20 cellular contexts compared by ENCODE assay signal in the genomic region with DNA sequence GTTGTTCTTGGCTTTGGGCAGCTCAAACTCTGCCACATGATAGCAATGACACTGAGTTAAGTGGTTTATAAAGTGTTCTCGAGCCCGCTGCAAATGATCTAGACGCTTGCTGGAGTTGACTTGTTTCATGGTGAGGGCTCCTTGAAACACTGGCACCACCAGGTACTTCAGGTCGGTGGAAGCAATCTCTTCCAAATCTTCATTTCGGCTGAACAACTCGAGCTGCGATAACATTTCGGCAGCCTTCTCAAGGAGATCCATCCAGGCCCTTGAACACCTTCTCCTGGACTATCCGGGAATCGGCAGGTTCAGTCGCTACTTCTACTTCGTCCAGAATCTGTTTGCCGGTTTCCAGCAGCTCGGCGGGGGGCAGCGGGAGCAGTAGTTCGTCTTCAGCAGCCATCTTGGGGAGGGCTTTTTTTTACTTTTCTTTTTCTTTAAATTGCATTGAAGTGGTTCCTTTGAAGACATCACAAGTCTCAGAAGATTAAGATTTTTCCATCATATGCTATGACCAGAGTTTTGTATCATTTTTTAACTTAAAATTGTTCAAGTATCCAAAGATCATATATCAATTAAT. TPM values are rescaled to one million over a fixed set of nuclear protein-coding genes. Genes with fewer than 3 reads are reported as not detected.
DNase-seq lines count a peak whose midpoint lies in the region; ATAC-seq and TF ChIP-seq lines count a peak whose summit lies in the region.
"Had no signal": no experiment of that assay in that cellular context is flagged by ENCODE, and none has a peak within 500 bp of the region (broad histone marks: within the 10 kb centered on the region; RNA-seq: fewer than 3 reads in every experiment).

No MANE protein-coding gene starts in this region.

- no peaks in the 10 kb centered on the region for H3K79me2 ChIP-seq in PC-9 (ENCODE audit: low read depth)

- DNase-seq in DMS79 (lab: John Stamatoyannopoulos, UW) (peak; percentile 87), NCI-H187 (lab: John Stamatoyannopoulos, UW) (peak; percentile 57 to 65), PC-9 (peak in 1 of 2 experiments; percentile 21), neuronal stem cell (ENCODE audit: low spot score) (no peak), left ventricle myocardium inferior (no peak), COLO668 (lab: John Stamatoyannopoulos, UW; ENCODE audit: unreplicated experiment) (no peak)
- DNase-seq: CD4-positive, CD25-positive, alpha-beta regulatory T cell; DND-41; GOT3; MM.1S; NCI-H1694; NCI-H2081 treated with DMSO at 0.1 percent for 48 hours; NCI-H446 treated with DMSO at 0.1 percent for 48 hours; NCI-H69; Peyer's patch; SIG-M5 had no signal

- no peak overlapping the region for H2BK15ac ChIP-seq in neuronal stem cell (ENCODE audit: low read length)

- no peak overlapping the region for H2AK5ac ChIP-seq in neuronal stem cell (ENCODE audit: low read depth, low read length)

- H3K27me3 ChIP-seq in PC-9 (ENCODE audit: insufficient read depth, low read depth): no peaks in the 10 kb centered on the region
- H3K27me3 ChIP-seq in neuronal stem cell (ENCODE audit: control insufficient read depth in 3 of 3, insufficient read depth in 3 of 3, low read depth in 1 of 3, low read length in 3 of 3): no peaks in the 10 kb centered on the region
- no peaks in the 10 kb centered on the region for H3K27me3 ChIP-seq in left ventricle myocardium inferior (ENCODE audit: low read depth)
- H3K27me3 ChIP-seq: Peyer's patch had no signal

- TSS peak; percentile 36 for BruUV-seq in PC-9 (replicated peaks; lab: Mats Ljungman, UMichigan)

- no peaks in the 10 kb centered on the region for H3K9me3 ChIP-seq in PC-9 (ENCODE audit: insufficient read depth, low read depth)
- H3K9me3 ChIP-seq in neuronal stem cell (replicated peaks in 1 of 2; ENCODE audit: control insufficient read depth in 2 of 2, insufficient read depth in 1 of 2, low read depth in 1 of 2, low read length in 2 of 2): no peaks in the 10 kb centered on the region
- H3K9me3 ChIP-seq in left ventricle myocardium inferior (replicated peaks): no peaks in the 10 kb centered on the region
- H3K9me3 ChIP-seq: Peyer's patch had no signal

- H3K4ac ChIP-seq in neuronal stem cell (ENCODE audit: low read length): no peak overlapping the region

- intact Hi-C loops in PC-9 (cut with micrococcal nuclease; ENCODE audit: unreplicated experiment) (no loop called here), left ventricle myocardium inferior (cut with micrococcal nuclease) (no loop called here)

- POLR2A ChIA-PET in PC-9 (lab: Charles Lee; ENCODE audit: unreplicated experiment): interaction anchor here (0.6 to 0.9 kb wide), 2 partner anchors 22 to 28 kb away, joined by 3 to 5 read pairs; a partner anchor contains a TSS

- no peak overlapping the region for H3K9ac ChIP-seq in neuronal stem cell (ENCODE audit: low read depth, low read length, poor library complexity)
- H3K9ac ChIP-seq: KMS-11 had no signal

- H3K4me3 ChIP-seq in PC-9: peak overlapping the region; percentile 57
- no peak overlapping the region for H3K4me3 ChIP-seq in neuronal stem cell (ENCODE audit: low read length in 2 of 2)
- H3K4me3 ChIP-seq in left ventricle myocardium inferior: no peak overlapping the region
- H3K4me3 ChIP-seq: Peyer's patch, SK-N-MC had no signal

- peak overlapping the region; percentile 95 for H3K4me2 ChIP-seq in PC-9
- no peak overlapping the region for H3K4me2 ChIP-seq in neuronal stem cell (ENCODE audit: insufficient read depth, low read length, poor library complexity, severe bottlenecking)
- H3K4me2 ChIP-seq: KMS-11 had no signal

- no CpG with 5 or more reads among the region's 17 CpGs for WGBS in neuronal stem cell (ENCODE audit: extremely low coverage in 2 of 2, insufficient read length in 2 of 2, insufficient replicate concordance in 1 of 2), 2 donors

- CTCF ChIA-PET in PC-9 (lab: Charles Lee): no interaction called here

- H4K91ac ChIP-seq in neuronal stem cell (ENCODE audit: low read depth, low read length, poor library complexity): no peak overlapping the region

- H2BK12ac ChIP-seq in neuronal stem cell (ENCODE audit: low read length): no peak overlapping the region

- no peak overlapping the region for H3K18ac ChIP-seq in neuronal stem cell (ENCODE audit: low read length)

- TF ChIP-seq CTCF in PC-9 (conservative IDR thresholded peaks at IDR 0.05): no peak
- TF ChIP-seq CTCF in left ventricle myocardium inferior (IDR thresholded peaks at IDR 0.05; ENCODE audit: borderline replicate concordance): no peak

- H3K36me3 ChIP-seq in PC-9 (ENCODE audit: low read depth) (no peaks in the 10 kb centered on the region), neuronal stem cell (replicated peaks in 1 of 2; ENCODE audit: control insufficient read depth in 2 of 2, insufficient read depth in 2 of 2, low read length in 2 of 2) (no peaks in the 10 kb centered on the region), left ventricle myocardium inferior (no peaks in the 10 kb centered on the region)
- H3K36me3 ChIP-seq: Peyer's patch had no signal

- no peak overlapping the region for H2BK120ac ChIP-seq in neuronal stem cell (ENCODE audit: low read depth, low read length)

- H2AFZ ChIP-seq in PC-9: peak overlapping the region; percentile 97
- peak overlapping the region; percentile 63 for H2AFZ ChIP-seq in neuronal stem cell (ENCODE audit: low read length)

- H4K8ac ChIP-seq in neuronal stem cell (ENCODE audit: low read depth, low read length): no peak overlapping the region

- peak overlapping the region; percentile 91 for H3K27ac ChIP-seq in PC-9
- H3K27ac ChIP-seq in neuronal stem cell (replicated peaks; ENCODE audit: low read length): no peak overlapping the region
- H3K27ac ChIP-seq in left ventricle myocardium inferior (replicated peaks): no peak overlapping the region
- H3K27ac ChIP-seq: KMS-11, Peyer's patch, SK-N-MC had no signal

- no peaks in the 10 kb centered on the region for H4K20me1 ChIP-seq in PC-9 (ENCODE audit: insufficient read depth)

- no peak for ATAC-seq in GM21576 (IDR thresholded peaks at IDR 0.05; ENCODE audit: unreplicated experiment)
- ATAC-seq: HCT116 had no signal

- H3K14ac ChIP-seq in neuronal stem cell (ENCODE audit: low read length): peak overlapping the region; percentile 89

- H3K23ac ChIP-seq in neuronal stem cell (ENCODE audit: low read depth, low read length, poor library complexity): no peak overlapping the region

- no peak overlapping the region for H2BK5ac ChIP-seq in neuronal stem cell (ENCODE audit: low read length)

- no peaks in the 10 kb centered on the region for H3K79me1 ChIP-seq in neuronal stem cell (ENCODE audit: low read depth, low read length)

- H3F3A ChIP-seq in PC-9 (ENCODE audit: insufficient read depth, low read depth): peaks cover 25% of the 10 kb centered on the region

- H3K4me1 ChIP-seq in PC-9 (replicated peaks; ENCODE audit: insufficient read depth) (peaks cover 29% of the 10 kb centered on the region), neuronal stem cell (ENCODE audit: control insufficient read depth in 2 of 2, insufficient read depth in 1 of 2, low read depth in 1 of 2, low read length in 2 of 2) (no peaks in the 10 kb centered on the region), left ventricle myocardium inferior (no peaks in the 10 kb centered on the region)
- H3K4me1 ChIP-seq: Peyer's patch had no signal

- H3K9me2 ChIP-seq in PC-9 (ENCODE audit: insufficient read depth): no peaks in the 10 kb centered on the region

RNA-seq across cellular contexts. Expression of a gene that starts 28.0 kb away (rescaled TPM):
- total RNA-seq in PC-9 (2021) (179 and 193 TPM in 2 replicates), left ventricle myocardium inferior (93.5 TPM)
- polyA plus RNA-seq in neuronal stem cell (2013, experiment 1 of 2): 345 TPM
- polyA plus RNA-seq in neuronal stem cell (2013, experiment 2 of 2): 337 TPM

RNA-seq across cellular contexts. Expression of a gene that starts 28.1 kb away (rescaled TPM):
- total RNA-seq in PC-9 (2021): 19.8 and 22.3 TPM in 2 replicates
- polyA plus RNA-seq in neuronal stem cell (2013, experiment 1 of 2): 40.1 TPM
- 37.1 TPM for polyA plus RNA-seq in neuronal stem cell (2013, experiment 2 of 2)
- total RNA-seq in left ventricle myocardium inferior: 16.2 TPM

RNA-seq across cellular contexts. Expression of a gene that starts 28.5 kb away (rescaled TPM):
- 165 and 221 TPM in 2 replicates for total RNA-seq in PC-9 (2021)
- 558 TPM for polyA plus RNA-seq in neuronal stem cell (2013, experiment 1 of 2)
- 549 TPM for polyA plus RNA-seq in neuronal stem cell (2013, experiment 2 of 2)
- 93.0 TPM for total RNA-seq in left ventricle myocardium inferior

Comparison
In these comparisons a context has a peak if more than half of its experiments do, and no peak if none do; other contexts are left out.
1. DNase-seq: peak in DMS79 (single experiment) and NCI-H187 (2 of 2); none in neuronal stem cell (single experiment), left ventricle myocardium inferior (single experiment) and COLO668 (single experiment).